Comparison of ENCODE assay signal across 8 cellular contexts in the genomic region with DNA sequence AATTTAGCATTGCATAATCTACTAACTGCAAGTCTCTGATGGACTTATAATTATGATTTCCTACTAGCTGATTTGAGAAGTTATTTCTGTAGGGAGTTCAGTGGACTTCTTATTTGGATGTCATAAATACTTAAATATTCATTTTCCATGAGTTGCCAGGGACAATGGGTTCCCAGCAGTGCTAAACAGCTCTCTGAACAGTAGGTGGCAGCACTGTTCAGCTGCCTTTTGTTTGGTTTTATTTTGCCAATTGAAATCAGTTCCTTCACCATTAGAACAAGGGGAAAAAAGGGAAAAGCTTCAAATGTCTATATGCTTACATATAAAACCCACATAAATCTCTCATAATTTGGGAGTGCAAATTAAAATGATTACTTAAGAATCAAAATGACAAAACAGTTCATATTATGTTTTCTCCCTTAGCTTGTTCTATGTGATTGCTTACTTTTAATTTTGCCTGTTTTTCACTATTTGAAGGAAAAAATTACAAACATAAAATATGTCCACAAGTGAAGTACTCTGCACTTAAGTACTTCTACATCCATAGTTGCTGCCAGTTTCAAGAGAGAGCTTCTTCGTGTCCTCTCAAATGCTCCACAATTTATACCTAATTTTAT.
DNase-seq lines count a peak whose midpoint lies in the region; ATAC-seq, FAIRE-seq and TF ChIP-seq lines count a peak whose summit lies in the region.

No MANE protein-coding gene starts in this region.

- H3K27ac ChIP-seq in brain microvascular endothelial cell: no peak overlapping the region
- no peak overlapping the region for H3K27ac ChIP-seq in thyroid gland

- H3K4me3 ChIP-seq in brain microvascular endothelial cell (ENCODE audit: low read depth, low read length) (no peak overlapping the region), thyroid gland (replicated peaks in 1 of 3) (no peak overlapping the region)

- H3K9me3 ChIP-seq in thyroid gland: no peaks in the 10 kb centered on the region

- peak; percentile 81 for FAIRE-seq in GM19239 (lab: Jason Lieb, UNC)

- intact Hi-C loops in thyroid gland (cut with DNase I): loop anchor here (10.0 kb wide), 1 partner anchor 1129 kb away; no protein-coding TSS in a partner anchor

- peaks cover 0 to 4% of the 10 kb centered on the region in 2 donors for H3K4me1 ChIP-seq in thyroid gland

- WGBS in thyroid gland, 2 donors: 88% methylated on average over 1 of the region's 1 CpG

- H3K27me3 ChIP-seq in brain microvascular endothelial cell (replicated peaks) (no peaks in the 10 kb centered on the region), thyroid gland (no peaks in the 10 kb centered on the region)

- TF ChIP-seq CTCF in brain microvascular endothelial cell (IDR thresholded peaks at IDR 0.05; ENCODE audit: low read depth, low read length, missing control alignments) (peak; percentile 97), thyroid gland (IDR thresholded peaks at IDR 0.05) (peak; percentile 64 to 93 (median 69))

- no peak for TF ChIP-seq POLR2A in thyroid gland (IDR thresholded peaks at IDR 0.05)

- in situ Hi-C loops in brain microvascular endothelial cell (cut with HindIII; ENCODE audit: low pct_ligation_motif_present, low sequenced_read_pairs): no loop called here

- DNase-seq in DMS53 treated with DMSO at 0.1 percent for 48 hours (lab: John Stamatoyannopoulos, UW; ENCODE audit: unreplicated experiment) (peak; percentile 56), GM19239 (ENCODE audit: insufficient read length, low spot score) (peak; percentile 2), NCI-H526 treated with DMSO at 0.1 percent for 48 hours (lab: John Stamatoyannopoulos, UW) (peak; percentile 20), brain microvascular endothelial cell (peak; percentile 63), islet precursor cell (peak; percentile 63), thyroid gland (peak; percentile 36 to 43), cortex of kidney (lab: John Stamatoyannopoulos, UW) (no peak)

- peak; percentile 66 for ATAC-seq in HG03280 (IDR thresholded peaks at IDR 0.05; ENCODE audit: unreplicated experiment)

- H3K36me3 ChIP-seq in brain microvascular endothelial cell (replicated peaks) (no peaks in the 10 kb centered on the region), thyroid gland (no peaks in the 10 kb centered on the region)
